In genomic region chr15:33994005-33994615, GRCh38 we compare ENCODE assay signal across 2 cellular contexts.
A peak's percentile ranks its signal among the peaks of the same experiment; 100 is the strongest.
TF ChIP-seq lines count a peak whose summit lies in the region.

No MANE protein-coding gene starts in this region.

TF ChIP-seq in A549, 52 proteins besides CTCF, POLR2A, EP300 and RAD21:
- peak; percentile 50 for TF ChIP-seq SMC3 (IDR thresholded peaks at IDR 0.05)
- no peak for TF ChIP-seq ZNF302 (CRISPR knock-in tag; IDR thresholded peaks at IDR 0.05)

TF ChIP-seq in H1, 55 proteins besides CTCF, POLR2A, EP300 and RAD21:
- TF ChIP-seq TEAD4 (IDR thresholded peaks at IDR 0.05; ENCODE audit: low read depth, low read length) = no peak
- TF ChIP-seq MAX (IDR thresholded peaks at IDR 0.05) = 0 out of 2 replicates have a peak, but pooled peaks have one; percentile 11
- TF ChIP-seq CEBPB (IDR thresholded peaks at IDR 0.05; ENCODE audit: low read depth, low read length) = no peak
- no peak for TF ChIP-seq SP1 (IDR thresholded peaks at IDR 0.05; ENCODE audit: low read depth, low read length)
